Comparison of ENCODE assay signal across 1 cellular context in genomic region chr4:125191252-125191651, GRCh38.
TF ChIP-seq lines count a peak whose summit lies in the region.

No MANE protein-coding gene starts in this region.

TF ChIP-seq in WTC11, 78 proteins besides CTCF, POLR2A, EP300 and RAD21 (continued from another document):
- TF ChIP-seq NR1H2 (CRISPR knock-in tag; IDR thresholded peaks at IDR 0.05) = no peak
- no peak for TF ChIP-seq GRHL2 (CRISPR knock-in tag; IDR thresholded peaks at IDR 0.05; ENCODE audit: insufficient replicate concordance, severe bottlenecking)
- TF ChIP-seq CBFB (CRISPR knock-in tag; IDR thresholded peaks at IDR 0.05; ENCODE audit: low read depth) = no peak
- TF ChIP-seq ZNF219 (CRISPR knock-in tag; IDR thresholded peaks at IDR 0.05; ENCODE audit: borderline replicate concordance) = no peak
- no peak for TF ChIP-seq PRDM15 (CRISPR knock-in tag; IDR thresholded peaks at IDR 0.05)
- TF ChIP-seq ZNF512 (CRISPR knock-in tag; IDR thresholded peaks at IDR 0.05; ENCODE audit: borderline replicate concordance) = no peak
- TF ChIP-seq ZNF121 (CRISPR knock-in tag; IDR thresholded peaks at IDR 0.05) = no peak
- no peak for TF ChIP-seq E2F5 (CRISPR knock-in tag; IDR thresholded peaks at IDR 0.05)
- TF ChIP-seq NFE2L1 (CRISPR knock-in tag; IDR thresholded peaks at IDR 0.05) = no peak
- no peak for TF ChIP-seq TEAD4 (CRISPR knock-in tag; IDR thresholded peaks at IDR 0.05)
